8 cellular contexts compared by ENCODE assay signal in genomic region chr17:49414622-49415350, GRCh38. TPM values are rescaled to one million over a fixed set of nuclear protein-coding genes. Genes with fewer than 3 reads are reported as not detected.
DNase-seq lines count a peak whose midpoint lies in the region; ATAC-seq, FAIRE-seq and TF ChIP-seq lines count a peak whose summit lies in the region.

Gene PHB1 (minus strand): TSS chr17:49414882. CDS start chr17:49413264, 1,618 bp downstream.

- H3K4me1 ChIP-seq in adrenal gland (replicated peaks in 1 of 2) (peaks cover 5 to 8% of the 10 kb centered on the region in 2 donors), heart right ventricle (peaks cover 5 to 26% (median 16%) of the 10 kb centered on the region in 9 donors), upper lobe of right lung (peaks cover 12% of the 10 kb centered on the region)

- peak; percentile 98 for ATAC-seq in HG02852 (IDR thresholded peaks at IDR 0.05; ENCODE audit: unreplicated experiment)
- peak; percentile 100 for ATAC-seq in heart right ventricle
- ATAC-seq in upper lobe of right lung, result peak; percentile 100

- intact Hi-C loops in adrenal gland (cut with DNase I) (no loop called here), heart right ventricle (cut with DNase I) (loop anchor here in 1 of 10 donors (5.0 kb wide), 1 partner anchor 143 kb away; no protein-coding TSS in a partner anchor), posterior vena cava (cut with DNase I) (loop anchor here in 1 of 2 donors (5.0 kb wide), 1 partner anchor 283 kb away; no protein-coding TSS in a partner anchor), upper lobe of right lung (cut with DNase I) (no loop called here)

- H3K4me3 ChIP-seq in adrenal gland, result peak within 1 kb of the TSS; percentile 21 to 91 (median 73)
- H3K4me3 ChIP-seq in heart right ventricle, result peak within 1 kb of the TSS; percentile 48 to 97 (median 82)
- H3K4me3 ChIP-seq in upper lobe of right lung, result peak within 1 kb of the TSS; percentile 94

- H3K27me3 ChIP-seq in adrenal gland (no peaks in the 10 kb centered on the region), heart right ventricle (peaks cover 0 to 3% (median 0%) of the 10 kb centered on the region in 7 donors), upper lobe of right lung (no peaks in the 10 kb centered on the region)

- TF ChIP-seq CTCF in adrenal gland (IDR thresholded peaks at IDR 0.05) (no peak), heart right ventricle (IDR thresholded peaks at IDR 0.05) (no peak), upper lobe of right lung (IDR thresholded peaks at IDR 0.05) (no peak)

- TF ChIP-seq POLR2A in GM12892 (IDR thresholded peaks at IDR 0.05; ENCODE audit: low read depth, low read length) (peak; percentile 79), adrenal gland (IDR thresholded peaks at IDR 0.05) (peak in 1 of 2 donors; percentile 40)

- DNase-seq in GM12892 (ENCODE audit: insufficient read length) (peak; percentile 91), NCI-H146 (lab: John Stamatoyannopoulos, UW) (peak; percentile 96), T-helper 1 cell (peak; percentile 86 to 96 (median 94)), adrenal gland (peak; percentile 95 to 99 (median 97)), heart right ventricle (peak; percentile 92 to 98), posterior vena cava (ENCODE audit: low spot score) (peak; percentile 98), upper lobe of right lung (peak; percentile 97)

- 0 to 3% (median 1%) methylated on average over 26 to 30 of the region's 30 CpGs for WGBS in adrenal gland, 4 donors
- 1% methylated on average over 30 of the region's 30 CpGs for WGBS in heart right ventricle, 2 donors

- H3K9me3 ChIP-seq in adrenal gland (replicated peaks in 1 of 3) (no peaks in the 10 kb centered on the region), heart right ventricle (no peaks in the 10 kb centered on the region), upper lobe of right lung (no peaks in the 10 kb centered on the region)

- peak; percentile 94 for FAIRE-seq in GM12892 (lab: Jason Lieb, UNC)

- peak within 1 kb of the TSS in 3 of 5 donors; percentile 29 to 64 (median 36) for H3K27ac ChIP-seq in adrenal gland
- peak within 1 kb of the TSS in 9 of 10 donors; percentile 43 to 81 (median 71) for H3K27ac ChIP-seq in heart right ventricle
- peak within 1 kb of the TSS; percentile 78 for H3K27ac ChIP-seq in upper lobe of right lung

- H3K36me3 ChIP-seq in adrenal gland (replicated peaks in 1 of 2) (peaks cover 0 to 34% of the 10 kb centered on the region in 2 donors), heart right ventricle (peaks cover 0 to 34% (median 32%) of the 10 kb centered on the region in 9 donors), upper lobe of right lung (peaks cover 30% of the 10 kb centered on the region)

RNA-seq across cellular contexts. Expression of gene PHB1, which starts in this region (rescaled TPM):
- polyA plus RNA-seq in GM12892 (2012; ENCODE audit: missing spikeins), result 252 TPM
- total RNA-seq in adrenal gland (100 to 1,000 TPM in 6 of 8 donors, 10 to 100 TPM in 2; 80.7 to 183 (median 123) TPM), heart right ventricle (100 to 1,000 TPM; 187 to 249 (median 215) TPM), posterior vena cava (100 to 1,000 TPM; 102 to 111 TPM), upper lobe of right lung (127 TPM)
- polyA plus RNA-seq in adrenal gland (100 to 1,000 TPM in 2 of 3 donors, 10 to 100 TPM in 1; 66.4 to 222 (median 101) TPM), heart right ventricle (100 to 1,000 TPM; 107 to 317 TPM)

Comparison
In these comparisons a context has a peak if more than half of its experiments do, and no peak if none do; other contexts are left out.
1. Peak in every context shown above with its lines: DNase-seq, ATAC-seq, H3K4me3 ChIP-seq and H3K27ac ChIP-seq.